Comparison of ENCODE assay signal across 15 cellular contexts in genomic region chr6:150711584-150712501, GRCh38.
DNase-seq lines count a peak whose midpoint lies in the region; ATAC-seq, FAIRE-seq and TF ChIP-seq lines count a peak whose summit lies in the region.
"Had no signal": no experiment of that assay in that cellular context is flagged by ENCODE, and none has a peak within 500 bp of the region (broad histone marks: within the 10 kb centered on the region; RNA-seq: fewer than 3 reads in every experiment).

No MANE protein-coding gene starts in this region.

- ATAC-seq in gastroesophageal sphincter, result no peak
- ATAC-seq in naive thymus-derived CD8-positive, alpha-beta T cell, result no peak
- ATAC-seq: effector memory CD8-positive, alpha-beta T cell had no signal

- H3K36me3 Mint-ChIP-seq in naive thymus-derived CD8-positive, alpha-beta T cell, result no peaks in the 10 kb centered on the region

- peak; percentile 47 for FAIRE-seq in bronchial epithelial cell (lab: Jason Lieb, UNC)
- no peak for FAIRE-seq in keratinocyte (lab: Jason Lieb, UNC)

- no peak overlapping the region for H3K9ac ChIP-seq in Karpas-422 (ENCODE audit: low read length)
- H3K9ac ChIP-seq in keratinocyte (ENCODE audit: control insufficient read depth, extremely low read depth, insufficient read depth, low read length), result no peak overlapping the region

- H2AFZ ChIP-seq in Karpas-422 (ENCODE audit: low read length) (no peak overlapping the region), keratinocyte (ENCODE audit: control insufficient read depth, low read length) (no peak overlapping the region)

- H3K9me3 Mint-ChIP-seq in naive thymus-derived CD8-positive, alpha-beta T cell, result no peaks in the 10 kb centered on the region
- H3K9me3 Mint-ChIP-seq: effector memory CD8-positive, alpha-beta T cell had no signal

- H3K4me3 ChIP-seq in Karpas-422 (ENCODE audit: low read length), result no peak overlapping the region
- no peak overlapping the region for H3K4me3 ChIP-seq in bronchial epithelial cell (ENCODE audit: low read depth, low read length)
- H3K4me3 ChIP-seq in keratinocyte (ENCODE audit: control insufficient read depth in 2 of 3, extremely low read depth in 1 of 3, insufficient read depth in 2 of 3, low read depth in 1 of 3, low read length in 3 of 3), result no peak overlapping the region
- H3K4me3 ChIP-seq in prostate gland, result no peak overlapping the region
- H3K4me3 ChIP-seq in gastroesophageal sphincter, result no peak overlapping the region
- H3K4me3 ChIP-seq in MG63, result no peak overlapping the region
- H3K4me3 ChIP-seq: SJSA1 had no signal

- no peak for TF ChIP-seq CTCF in bronchial epithelial cell (IDR thresholded peaks at IDR 0.05; ENCODE audit: insufficient read depth, low read length, severe bottlenecking)
- no peak for TF ChIP-seq CTCF in keratinocyte (optimal IDR thresholded peaks at IDR 0.05 in 1 of 3, IDR thresholded peaks at IDR 0.05 in 1 of 3, conservative IDR thresholded peaks at IDR 0.05 in 1 of 3; ENCODE audit: extremely low read depth in 1 of 3, insufficient read depth in 2 of 3, low read length in 3 of 3)
- TF ChIP-seq CTCF in prostate gland (IDR thresholded peaks at IDR 0.05), result no peak
- TF ChIP-seq CTCF in gastroesophageal sphincter (IDR thresholded peaks at IDR 0.05), result no peak

- H3K4me1 ChIP-seq in Karpas-422 (ENCODE audit: low read length) (peaks cover 16% of the 10 kb centered on the region), keratinocyte (ENCODE audit: control insufficient read depth, extremely low read depth, insufficient read depth, low read length) (peaks cover 8% of the 10 kb centered on the region), prostate gland (replicated peaks) (no peaks in the 10 kb centered on the region), gastroesophageal sphincter (peaks cover 0 to 18% (median 7%) of the 10 kb centered on the region in 3 donors)
- H3K4me1 ChIP-seq: SJSA1 had no signal

- H3K79me2 ChIP-seq in Karpas-422 (ENCODE audit: low read length) (peaks cover 90% of the 10 kb centered on the region), keratinocyte (ENCODE audit: control insufficient read depth, insufficient read depth, low read length) (no peaks in the 10 kb centered on the region)

- no peaks in the 10 kb centered on the region for H3K27me3 ChIP-seq in Karpas-422 (ENCODE audit: low read length)
- H3K27me3 ChIP-seq in bronchial epithelial cell (ENCODE audit: control insufficient read depth, insufficient read depth, low read length), result no peaks in the 10 kb centered on the region
- H3K27me3 ChIP-seq in keratinocyte (ENCODE audit: control insufficient read depth, extremely low read depth, insufficient read depth, low read length), result no peaks in the 10 kb centered on the region
- H3K27me3 ChIP-seq in prostate gland (replicated peaks; ENCODE audit: insufficient read depth), result no peaks in the 10 kb centered on the region
- no peaks in the 10 kb centered on the region for H3K27me3 ChIP-seq in gastroesophageal sphincter
- no peaks in the 10 kb centered on the region for H3K27me3 ChIP-seq in MG63

- H3K36me3 ChIP-seq in Karpas-422 (ENCODE audit: insufficient read depth, low read length), result no peaks in the 10 kb centered on the region; the same call in 1 of the 2 replicates
- H3K36me3 ChIP-seq in bronchial epithelial cell (ENCODE audit: control insufficient read depth, insufficient read depth, low read length), result no peaks in the 10 kb centered on the region
- H3K36me3 ChIP-seq in keratinocyte (ENCODE audit: control insufficient read depth in 2 of 2, extremely low read depth in 1 of 2, insufficient read depth in 2 of 2, low read length in 2 of 2), result no peaks in the 10 kb centered on the region
- no peaks in the 10 kb centered on the region for H3K36me3 ChIP-seq in prostate gland
- H3K36me3 ChIP-seq in gastroesophageal sphincter, result no peaks in the 10 kb centered on the region
- no peaks in the 10 kb centered on the region for H3K36me3 ChIP-seq in MG63
- H3K36me3 ChIP-seq: SJSA1 had no signal

- DNase-seq in Karpas-422, result no peak
- peak; percentile 38 for DNase-seq in bronchial epithelial cell (ENCODE audit: low read depth)
- DNase-seq in keratinocyte (ENCODE audit: low read depth, low spot score), result no peak
- peak; percentile 33 for DNase-seq in prostate gland (ENCODE audit: low spot score)
- no peak for DNase-seq in MG63
- DNase-seq in naive thymus-derived CD8-positive, alpha-beta T cell, result no peak
- DNase-seq in superior temporal gyrus (ENCODE audit: extremely low spot score), result no peak
- DNase-seq: activated CD8-positive, alpha-beta memory T cell treated with anti-CD3 and anti-CD28 coated beads for 24 hours; activated effector memory CD4-positive, alpha-beta T cell treated with Interleukin-2 at 50 U/mL for 16 hours; DMS153; effector memory CD8-positive, alpha-beta T cell; HCEC 1CT; NCI-H2081 had no signal

- no peaks in the 10 kb centered on the region for H3K9me3 ChIP-seq in Karpas-422 (ENCODE audit: low read length)
- no peaks in the 10 kb centered on the region for H3K9me3 ChIP-seq in keratinocyte (ENCODE audit: control insufficient read depth, low read depth, low read length)
- H3K9me3 ChIP-seq in prostate gland, result no peaks in the 10 kb centered on the region
- H3K9me3 ChIP-seq in gastroesophageal sphincter, result no peaks in the 10 kb centered on the region
- no peaks in the 10 kb centered on the region for H3K9me3 ChIP-seq in MG63
- H3K9me3 ChIP-seq: SJSA1 had no signal

- H3K4me2 ChIP-seq in Karpas-422 (ENCODE audit: low read depth, low read length, poor library complexity, severe bottlenecking) (no peak overlapping the region), keratinocyte (ENCODE audit: control insufficient read depth, extremely low read depth, insufficient read depth, low read depth, low read length) (peak overlapping the region; percentile 29)

- H3K27ac Mint-ChIP-seq in naive thymus-derived CD8-positive, alpha-beta T cell, result no peak overlapping the region
- H3K27ac Mint-ChIP-seq: effector memory CD8-positive, alpha-beta T cell had no signal

- H3K9me1 ChIP-seq in keratinocyte (ENCODE audit: control insufficient read depth, extremely low read depth, insufficient read depth, low read length), result peaks cover 3% of the 10 kb centered on the region

- no peak for TF ChIP-seq EP300 in gastroesophageal sphincter (IDR thresholded peaks at IDR 0.05)

- peaks cover 31% of the 10 kb centered on the region for H4K20me1 ChIP-seq in Karpas-422 (ENCODE audit: insufficient read depth, low read depth, low read length)
- H4K20me1 ChIP-seq in keratinocyte (ENCODE audit: control insufficient read depth, extremely low read depth, insufficient read depth, low read length), result no peaks in the 10 kb centered on the region

- dilution Hi-C loops in keratinocyte (cut with MboI; ENCODE audit: extremely low pct_ligation_motif_present, low sequenced_read_pairs), result no loop called here

- 52% methylated on average over 8 of the region's 8 CpGs for WGBS in prostate gland
- whole genome bisulfite sequencing in gastroesophageal sphincter (ENCODE audit: low coverage in 1 of 2), 2 donors, result 59 to 66% methylated on average over 6 to 8 of the region's 8 CpGs

- POLR2A ChIA-PET in naive thymus-derived CD8-positive, alpha-beta T cell (lab: Charles Lee), result no interaction called here

- TF ChIP-seq POLR2A in prostate gland (IDR thresholded peaks at IDR 0.05) (no peak), gastroesophageal sphincter (IDR thresholded peaks at IDR 0.05) (no peak)

- H3K27me3 Mint-ChIP-seq in naive thymus-derived CD8-positive, alpha-beta T cell, result peaks cover 0 to 11% (median 1%) of the 10 kb centered on the region in 5 donors
- H3K27me3 Mint-ChIP-seq: effector memory CD8-positive, alpha-beta T cell had no signal

- intact Hi-C loops in prostate gland (cut with DNase I), result no loop called here

- H3K27ac ChIP-seq in Karpas-422 (ENCODE audit: low read length) (peak overlapping the region; percentile 8; the same call in 1 of the 2 replicates), keratinocyte (ENCODE audit: control insufficient read depth, insufficient read depth, low read length) (no peak overlapping the region), prostate gland (no peak overlapping the region), gastroesophageal sphincter (peak overlapping the region in 1 of 4 donors; percentile 21)
- H3K27ac ChIP-seq: SJSA1 had no signal

- H3K4me1 Mint-ChIP-seq in naive thymus-derived CD8-positive, alpha-beta T cell, result peaks cover 0 to 9% (median 0%) of the 10 kb centered on the region in 4 donors

- no peak overlapping the region for H3K4me3 Mint-ChIP-seq in naive thymus-derived CD8-positive, alpha-beta T cell
- H3K4me3 Mint-ChIP-seq: effector memory CD8-positive, alpha-beta T cell had no signal

- H3K9me2 ChIP-seq in Karpas-422 (replicated peaks; ENCODE audit: insufficient read depth, low read length), result no peaks in the 10 kb centered on the region

Comparison
In these comparisons a context has a peak if more than half of its experiments do, and no peak if none do; other contexts are left out.
1. DNase-seq: peak in bronchial epithelial cell (single experiment) and prostate gland (single experiment); none in Karpas-422 (single experiment), keratinocyte (single experiment), MG63 (single experiment), naive thymus-derived CD8-positive, alpha-beta T cell (0 of 10) and superior temporal gyrus (single experiment).